In the genomic region with DNA sequence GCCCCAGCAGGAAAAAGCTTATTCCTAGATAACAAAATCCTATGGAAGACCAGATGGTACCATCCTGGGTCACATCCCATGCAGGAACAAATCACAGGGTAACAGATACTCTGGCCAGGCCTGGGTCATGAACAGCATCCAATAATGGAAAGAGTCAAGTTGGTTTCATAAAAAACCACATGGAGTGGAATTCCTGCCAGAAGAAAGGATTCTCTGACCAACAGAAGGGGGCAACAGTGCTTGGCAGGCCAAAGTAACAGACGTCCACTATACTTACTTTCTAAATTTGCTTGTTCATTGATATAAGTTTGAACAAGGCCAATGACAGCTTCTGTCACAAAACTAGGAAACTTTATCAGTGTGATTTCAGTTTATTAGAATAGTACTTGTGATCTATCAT, we compare ENCODE assay signal across 1 cellular context.
TF ChIP-seq lines count a peak whose summit lies in the region.

No MANE protein-coding gene starts in this region.

TF ChIP-seq in SK-N-SH treated with all-trans-retinoic acid at 6 μM for 48 hours, 23 proteins besides CTCF, POLR2A, EP300 and RAD21 (continued from another document):
- TF ChIP-seq TOX (CRISPR knock-in tag; IDR thresholded peaks at IDR 0.05; ENCODE audit: borderline replicate concordance) (no peak), CSDC2 (CRISPR knock-in tag; IDR thresholded peaks at IDR 0.05) (no peak), ESRRG (CRISPR knock-in tag; IDR thresholded peaks at IDR 0.05) (no peak), TSHZ2 (CRISPR knock-in tag; IDR thresholded peaks at IDR 0.05) (no peak), ZC3H10 (CRISPR knock-in tag; IDR thresholded peaks at IDR 0.05) (no peak), ZNF70 (CRISPR knock-in tag; IDR thresholded peaks at IDR 0.05) (no peak), CREB5 (CRISPR knock-in tag; IDR thresholded peaks at IDR 0.05; ENCODE audit: low read depth) (no peak), OSR1 (CRISPR knock-in tag; IDR thresholded peaks at IDR 0.05) (no peak), ISL1 (CRISPR knock-in tag; IDR thresholded peaks at IDR 0.05) (no peak), BACH2 (CRISPR knock-in tag; IDR thresholded peaks at IDR 0.05; ENCODE audit: borderline replicate concordance) (no peak)
